Comparison of ENCODE assay signal across 18 cellular contexts in the genomic region with DNA sequence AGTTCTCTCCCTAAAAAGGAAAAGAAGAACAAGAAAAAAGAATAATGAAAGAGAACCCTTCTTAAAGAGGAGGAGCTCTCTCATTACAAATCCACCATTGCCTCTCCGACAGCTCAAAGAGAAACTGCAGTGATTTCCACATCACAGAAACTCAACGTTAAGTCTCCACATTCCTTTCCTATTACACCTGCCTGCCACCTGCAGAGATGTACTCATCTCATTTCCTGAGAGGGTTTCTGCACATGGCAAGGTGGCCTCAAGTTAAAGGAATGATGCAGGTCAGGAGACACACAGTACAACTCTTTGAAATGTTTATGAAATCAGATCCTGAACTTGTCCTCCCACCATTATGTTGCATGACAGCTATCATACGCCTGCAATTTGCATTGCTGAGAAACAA.
DNase-seq lines count a peak whose midpoint lies in the region; ATAC-seq and TF ChIP-seq lines count a peak whose summit lies in the region.
"Had no signal": no experiment of that assay in that cellular context is flagged by ENCODE, and none has a peak within 500 bp of the region (broad histone marks: within the 10 kb centered on the region; RNA-seq: fewer than 3 reads in every experiment).

No MANE protein-coding gene starts in this region.

- H3K9me3 ChIP-seq in Caco-2 (no peaks in the 10 kb centered on the region), MM.1S (replicated peaks; ENCODE audit: insufficient read depth, low read length) (no peaks in the 10 kb centered on the region), endodermal cell (ENCODE audit: control insufficient read depth, low read length) (no peaks in the 10 kb centered on the region), lung (ENCODE audit: control insufficient read depth in 2 of 2, insufficient read depth in 1 of 2, low read length in 1 of 2) (no peaks in the 10 kb centered on the region)
- H3K9me3 ChIP-seq: prostate gland had no signal

- H3K27me3 ChIP-seq in Caco-2 (replicated peaks; ENCODE audit: control insufficient read depth, insufficient read depth, low read length) (no peaks in the 10 kb centered on the region), MM.1S (replicated peaks; ENCODE audit: insufficient read depth, low read length) (no peaks in the 10 kb centered on the region), endodermal cell (ENCODE audit: control insufficient read depth, insufficient read depth, low read length, poor library complexity, severe bottlenecking) (no peaks in the 10 kb centered on the region), lung (ENCODE audit: control insufficient read depth, insufficient read depth) (no peaks in the 10 kb centered on the region)

- BruUV-seq in Caco-2 (replicated peaks; lab: Mats Ljungman, UMichigan), result no TSS peak

- H3K79me2 ChIP-seq in MM.1S (ENCODE audit: low read length), result no peaks in the 10 kb centered on the region

- no peak overlapping the region for H3K27ac ChIP-seq in MM.1S (ENCODE audit: low read length)
- H3K27ac ChIP-seq in endodermal cell (ENCODE audit: low read depth, low read length), result no peak overlapping the region
- no peak overlapping the region for H3K27ac ChIP-seq in lung (ENCODE audit: low read depth in 1 of 2, low read length in 1 of 2)
- H3K27ac ChIP-seq: prostate gland, SK-N-MC, WERI-Rb-1 had no signal

- no peaks in the 10 kb centered on the region for H3K36me3 ChIP-seq in Caco-2 (ENCODE audit: control insufficient read depth, insufficient read depth, low read length)
- H3K36me3 ChIP-seq in MM.1S (replicated peaks; ENCODE audit: insufficient read depth, low read length), result no peaks in the 10 kb centered on the region
- H3K36me3 ChIP-seq in endodermal cell (ENCODE audit: control insufficient read depth, insufficient read depth, low read length), result no peaks in the 10 kb centered on the region
- no peaks in the 10 kb centered on the region for H3K36me3 ChIP-seq in lung (ENCODE audit: control insufficient read depth in 2 of 2, insufficient read depth in 2 of 2, low read length in 2 of 2)
- H3K36me3 ChIP-seq: prostate gland, WERI-Rb-1 had no signal

- no peaks in the 10 kb centered on the region for H4K20me1 ChIP-seq in MM.1S (ENCODE audit: insufficient read depth, low read length)

- H3K9me3 Mint-ChIP-seq in Caco-2 (ENCODE audit: unreplicated experiment) (no peaks in the 10 kb centered on the region), endodermal cell (no peaks in the 10 kb centered on the region), osteocyte (ENCODE audit: unreplicated experiment) (no peaks in the 10 kb centered on the region)

- DNase-seq in Caco-2 (peak; percentile 62 to 69), MM.1S (peak; percentile 31), endodermal cell (peak; percentile 90), lung (ENCODE audit: low spot score) (peak; percentile 31), NCI-H128 (lab: John Stamatoyannopoulos, UW; ENCODE audit: unreplicated experiment) (no peak), AG08396 (ENCODE audit: low spot score) (no peak), osteocyte (ENCODE audit: extremely low spot score, unreplicated experiment) (no peak), putamen (ENCODE audit: low spot score) (no peak)
- DNase-seq: activated T-cell treated with anti-CD3 and anti-CD28 coated beads, Interleukin-2, amount 50 U/mL, for 48 hours; anterior cingulate cortex; DMS79 treated with DMSO at 0.1 percent for 48 hours; effector CD8-positive, alpha-beta T cell; IMR-90; NCI-H774; stimulated activated CD4-positive, alpha-beta T cell treated with anti-CD3 and anti-CD28 coated beads, Interleukin-2, amount 100 ng/mL, for 24 hours; WERI-Rb-1 had no signal

- 44 to 86% methylated on average over 1 to 3 of the region's 3 CpGs for WGBS in endodermal cell (ENCODE audit: insufficient coverage in 1 of 2, insufficient read length in 1 of 2), 2 experiments
- WGBS in lung, 2 donors, result 57 to 70% methylated on average over 3 of the region's 3 CpGs

- H2AFZ ChIP-seq in MM.1S (ENCODE audit: low read length), result no peak overlapping the region

- H3K4me1 ChIP-seq in Caco-2 (peaks cover 38% of the 10 kb centered on the region), MM.1S (ENCODE audit: low read length) (no peaks in the 10 kb centered on the region), endodermal cell (ENCODE audit: control insufficient read depth, insufficient read depth, low read length) (peaks cover 15% of the 10 kb centered on the region), lung (ENCODE audit: control insufficient read depth in 2 of 2, insufficient read depth in 2 of 2, low read length in 2 of 2) (no peaks in the 10 kb centered on the region)
- H3K4me1 ChIP-seq: prostate gland had no signal

- H3K27ac Mint-ChIP-seq in Caco-2 (ENCODE audit: unreplicated experiment) (peak overlapping the region; percentile 84), endodermal cell (peak overlapping the region; percentile 94), osteocyte (ENCODE audit: unreplicated experiment) (no peak overlapping the region)

- TF ChIP-seq CTCF in Caco-2 (IDR thresholded peaks at IDR 0.05; ENCODE audit: insufficient read depth in 1 of 2, low read depth in 1 of 2, low read length in 1 of 2, severe bottlenecking in 1 of 2, unreplicated experiment in 1 of 2) (no peak), MM.1S (IDR thresholded peaks at IDR 0.05; ENCODE audit: low read length) (no peak), endodermal cell (conservative IDR thresholded peaks at IDR 0.05) (no peak), lung (IDR thresholded peaks at IDR 0.05; ENCODE audit: control extremely low read depth, extremely low read depth) (no peak), osteocyte (IDR thresholded peaks at IDR 0.05) (no peak)

- H3K9me2 ChIP-seq in MM.1S (replicated peaks; ENCODE audit: insufficient read depth, low read length), result no peaks in the 10 kb centered on the region

- H3K9ac ChIP-seq in MM.1S (ENCODE audit: low read length) (no peak overlapping the region), endodermal cell (ENCODE audit: extremely low read depth, low read length, poor library complexity, severe bottlenecking) (no peak overlapping the region)

- no peaks in the 10 kb centered on the region for H3K27me3 Mint-ChIP-seq in Caco-2 (ENCODE audit: insufficient read depth, unreplicated experiment)
- H3K27me3 Mint-ChIP-seq in endodermal cell (ENCODE audit: insufficient read depth), result no peaks in the 10 kb centered on the region
- no peaks in the 10 kb centered on the region for H3K27me3 Mint-ChIP-seq in osteocyte (ENCODE audit: unreplicated experiment)

- peak; percentile 41 for ATAC-seq in lung (ENCODE audit: insufficient read depth, low FRiP score)

- H3K36me3 Mint-ChIP-seq in Caco-2 (ENCODE audit: insufficient read depth, unreplicated experiment) (no peaks in the 10 kb centered on the region), endodermal cell (ENCODE audit: low read depth) (no peaks in the 10 kb centered on the region), osteocyte (ENCODE audit: unreplicated experiment) (no peaks in the 10 kb centered on the region)

- peaks cover 25% of the 10 kb centered on the region for H3K4me1 Mint-ChIP-seq in Caco-2 (ENCODE audit: low read depth, unreplicated experiment)
- peaks cover 70% of the 10 kb centered on the region for H3K4me1 Mint-ChIP-seq in endodermal cell
- H3K4me1 Mint-ChIP-seq in osteocyte (ENCODE audit: unreplicated experiment), result no peaks in the 10 kb centered on the region

- H3F3A ChIP-seq in MM.1S (ENCODE audit: insufficient read depth, low read length), result no peaks in the 10 kb centered on the region

- POLR2A ChIA-PET in Caco-2 (lab: Charles Lee), result interaction anchor here (0.5 kb wide), 1 partner anchor 538 kb away, joined by 3 read pairs; no protein-coding TSS in a partner anchor

- CTCF ChIA-PET in Caco-2 (lab: Charles Lee), result no interaction called here

- intact Hi-C loops in Caco-2 (cut with micrococcal nuclease; ENCODE audit: unreplicated experiment), result no loop called here

- H3K4me3 ChIP-seq in Caco-2 (ENCODE audit: low read depth, low read length) (no peak overlapping the region), MM.1S (ENCODE audit: low read length) (no peak overlapping the region), endodermal cell (ENCODE audit: low read length) (no peak overlapping the region), lung (no peak overlapping the region)
- H3K4me3 ChIP-seq: prostate gland, SK-N-MC had no signal

- H3K4me3 Mint-ChIP-seq in Caco-2 (ENCODE audit: unreplicated experiment) (no peak overlapping the region), endodermal cell (peak overlapping the region; percentile 21), osteocyte (ENCODE audit: unreplicated experiment) (no peak overlapping the region)

- no peak overlapping the region for H3K4me2 ChIP-seq in MM.1S (ENCODE audit: low read depth, low read length)

Comparison
In these comparisons a context has a peak if more than half of its experiments do, and no peak if none do; other contexts are left out.
1. DNase-seq: peak in Caco-2 (2 of 2), MM.1S (single experiment), endodermal cell (single experiment) and lung (single experiment); none in NCI-H128 (single experiment), AG08396 (single experiment), osteocyte (single experiment) and putamen (single experiment).